ENCODE assay signal across 8 cellular contexts in the genomic region with DNA sequence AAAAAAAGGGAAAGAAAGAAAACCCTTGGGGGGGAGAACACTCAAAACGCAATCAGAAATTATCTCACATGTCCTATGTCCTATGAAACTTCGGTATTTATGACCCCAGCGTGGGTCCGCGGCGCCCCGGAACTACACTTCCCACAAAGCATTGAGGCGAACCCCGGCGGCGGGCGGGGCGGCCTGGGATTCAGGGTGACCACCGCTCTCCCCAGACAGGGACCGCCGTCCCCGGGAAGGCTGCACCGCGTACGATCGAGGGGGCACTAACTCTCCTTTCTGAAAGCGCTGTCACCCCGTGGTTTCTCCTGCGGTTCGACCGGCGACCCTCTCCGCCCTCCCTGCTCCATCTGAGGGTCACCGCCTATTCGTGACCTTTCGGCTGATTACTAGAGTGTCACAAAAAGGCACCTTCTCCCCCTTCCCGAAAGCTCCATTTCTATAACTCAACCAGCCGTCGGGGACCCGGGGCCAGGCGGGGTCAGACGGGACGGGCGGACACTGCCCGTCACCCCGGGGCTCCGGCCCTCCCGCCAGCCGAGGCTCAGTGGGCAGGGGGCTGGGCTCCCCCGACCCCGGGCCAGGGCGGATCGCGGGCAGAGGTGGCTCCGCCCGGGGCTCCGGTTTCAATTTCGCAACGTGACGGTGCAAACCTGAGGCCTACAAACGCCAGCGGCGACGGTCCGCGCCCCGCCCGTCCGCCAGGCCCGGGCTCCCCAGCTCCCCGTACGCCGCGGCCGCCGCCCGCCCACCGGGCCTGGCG. TPM values are rescaled to one million over a fixed set of nuclear protein-coding genes. Genes with fewer than 3 reads are reported as not detected.
DNase-seq lines count a peak whose midpoint lies in the region; ATAC-seq and TF ChIP-seq lines count a peak whose summit lies in the region.

No MANE protein-coding gene starts in this region.

- TF ChIP-seq CTCF in right lobe of liver (IDR thresholded peaks at IDR 0.05): no peak

- H3K4me3 ChIP-seq in ACC112 (ENCODE audit: low read depth, low read length) (peak overlapping the region; percentile 94), right lobe of liver (peak overlapping the region; percentile 73 to 86 (median 83))

- peak; percentile 73 for TF ChIP-seq POLR2A in right lobe of liver (IDR thresholded peaks at IDR 0.05)

- H3K27me3 ChIP-seq in ACC112 (ENCODE audit: insufficient read depth, low read length) (no peaks in the 10 kb centered on the region), right lobe of liver (no peaks in the 10 kb centered on the region)

- peaks cover 53% of the 10 kb centered on the region for H3K79me2 ChIP-seq in ACC112 (ENCODE audit: control insufficient read depth, insufficient read depth, low read length, unreplicated experiment)

- H3K27ac ChIP-seq in ACC112 (ENCODE audit: low read depth, low read length) (peak overlapping the region; percentile 88), right lobe of liver (peak overlapping the region; percentile 90 to 98 (median 95))

- DNase-seq in NCI-H460 (ENCODE audit: extremely low read depth, low read depth) (peak; percentile 45), dermis blood vessel endothelial cell (peak; percentile 69), right lobe of liver (peak; percentile 82 to 86 (median 85))
- DNase-seq in activated CD4-positive, alpha-beta T cell treated with anti-CD3 and anti-CD28 coated beads, Interleukin-2, amount 50 U/mL, for 24 hours (ENCODE audit: low read depth in 1 of 2, low spot score in 1 of 2): peak; percentile 38 to 49
- peak; percentile 52 to 58 for DNase-seq in stimulated activated CD4-positive, alpha-beta T cell treated with anti-CD3 and anti-CD28 coated beads, Interleukin-4, amount 100 ng/mL, for 4 hours

- no peaks in the 10 kb centered on the region for H3K9me3 ChIP-seq in right lobe of liver

- intact Hi-C loops in right lobe of liver (cut with DNase I): no loop called here

- WGBS in right lobe of liver (ENCODE audit: insufficient coverage, low coverage, low lambda C conversion rate, missing lambda C conversion rate): under 1% methylated on average over 38 of the region's 74 CpGs

- ATAC-seq in GM18858 (IDR thresholded peaks at IDR 0.05; ENCODE audit: unreplicated experiment) (peak; percentile 39), HG03064 (IDR thresholded peaks at IDR 0.05; ENCODE audit: low read depth, unreplicated experiment) (peak; percentile 54), right lobe of liver (peak; percentile 68 to 79 (median 70))

- peak overlapping the region; percentile 96 for H2AFZ ChIP-seq in ACC112 (ENCODE audit: low read length, unreplicated experiment)

- peaks cover 15% of the 10 kb centered on the region for H3K4me1 ChIP-seq in ACC112 (ENCODE audit: control insufficient read depth, insufficient read depth, low read length, unreplicated experiment)
- peaks cover 0 to 12% (median 4%) of the 10 kb centered on the region in 4 donors for H3K4me1 ChIP-seq in right lobe of liver

- no peaks in the 10 kb centered on the region for H3K36me3 ChIP-seq in ACC112 (ENCODE audit: insufficient read depth, low read length)
- H3K36me3 ChIP-seq in right lobe of liver: no peaks in the 10 kb centered on the region

RNA-seq across cellular contexts. Expression of gene ECPAS, which starts 1.3 kb away (rescaled TPM):
- total RNA-seq in NCI-H460 (2014; rRNA removed; shearing (Covaris generic)): 141 and 154 TPM in 2 replicates
- 58.1 and 85.2 TPM in 2 replicates for polyA plus RNA-seq in NCI-H460 (2014; cell fraction: nucleus; rRNA removed)
- 93.4 and 119 TPM in 2 replicates for total RNA-seq in dermis blood vessel endothelial cell
- 10 to 100 TPM; 36.8 to 52.8 (median 41.1) TPM for total RNA-seq in right lobe of liver

RNA-seq across cellular contexts. Expression of gene ZNF483, which starts 42.1 kb away (rescaled TPM):
- total RNA-seq in NCI-H460 (2014; rRNA removed; shearing (Covaris generic)): 1.6 and 2.6 TPM in 2 replicates
- polyA plus RNA-seq in NCI-H460 (2014; cell fraction: nucleus; rRNA removed): 1.1 and 2.4 TPM in 2 replicates
- 1.8 and 3.2 TPM in 2 replicates for total RNA-seq in dermis blood vessel endothelial cell
- total RNA-seq in right lobe of liver: 1 to 10 TPM in 1 of 6 experiments, under 1 TPM in 5; 0.06 to 1.2 (median 0.37) TPM

Comparison
In these comparisons a context has a peak if more than half of its experiments do, and no peak if none do; other contexts are left out.
1. Peak in every context shown above with its lines: DNase-seq, ATAC-seq, H3K4me3 ChIP-seq and H3K27ac ChIP-seq.